ENCODE assay signal across 8 cellular contexts in genomic region chr19:55437410-55437809, GRCh38. TPM values are rescaled to one million over a fixed set of nuclear protein-coding genes. Genes with fewer than 3 reads are reported as not detected.
DNase-seq lines count a peak whose midpoint lies in the region; ATAC-seq and TF ChIP-seq lines count a peak whose summit lies in the region.

No MANE protein-coding gene starts in this region.

- intact Hi-C loops in A673 (cut with micrococcal nuclease; ENCODE audit: unreplicated experiment): no loop called here
- intact Hi-C loops in HCT116 (cut with micrococcal nuclease): no loop called here
- intact Hi-C loops in prostate gland (cut with DNase I): no loop called here

- no peaks in the 10 kb centered on the region for H3K36me3 ChIP-seq in A673 (ENCODE audit: insufficient read depth, low read length, poor library complexity, severe bottlenecking)
- no peaks in the 10 kb centered on the region for H3K36me3 ChIP-seq in HCT116 (ENCODE audit: control insufficient read depth in 1 of 2, insufficient read depth in 2 of 2, low read length in 2 of 2)
- no peaks in the 10 kb centered on the region for H3K36me3 ChIP-seq in prostate gland

- in situ Hi-C loops in SK-MEL-5 (cut with HindIII; ENCODE audit: low pct_unique_long_range_greater_than_20kb, low sequenced_read_pairs): no loop called here

- WGBS in prostate gland: 1% methylated on average over 17 of the region's 17 CpGs

- no peaks in the 10 kb centered on the region for H3K79me2 ChIP-seq in HCT116 (ENCODE audit: insufficient read depth, low read length)

- RAD21 ChIA-PET in HCT116 (lab: Charles Lee; ENCODE audit: low non-redundant PET in 1 of 2, low total read pairs in 2 of 2, uncharacterized antibody in 2 of 2, unreplicated experiment in 2 of 2): no interaction called here

- H2AFZ ChIP-seq in HCT116 (ENCODE audit: low read depth, low read length, poor library complexity, severe bottlenecking): no peak overlapping the region

- H3K27me3 ChIP-seq in A673 (replicated peaks; ENCODE audit: insufficient read depth, low read depth, low read length, poor library complexity) (peaks cover 21% of the 10 kb centered on the region), HCT116 (ENCODE audit: insufficient read depth, low read length) (no peaks in the 10 kb centered on the region), prostate gland (replicated peaks; ENCODE audit: insufficient read depth) (peaks cover 43% of the 10 kb centered on the region)

- BruUV-seq in A673 (replicated peaks; lab: Mats Ljungman, UMichigan) (no TSS peak), HCT116 (replicated peaks; lab: Mats Ljungman, UMichigan) (no TSS peak)

- no peak for TF ChIP-seq CTCF in A673 (conservative IDR thresholded peaks at IDR 0.05; ENCODE audit: low read depth, low read length)
- no peak for TF ChIP-seq CTCF in HCT116 (IDR thresholded peaks at IDR 0.05 in 2 of 3, conservative IDR thresholded peaks at IDR 0.05 in 1 of 3; ENCODE audit: borderline replicate concordance in 1 of 3, insufficient read depth in 1 of 3, low read depth in 2 of 3, low read length in 2 of 3)
- TF ChIP-seq CTCF in foreskin fibroblast (IDR thresholded peaks at IDR 0.05; ENCODE audit: low read depth, low read length): no peak
- no peak for TF ChIP-seq CTCF in prostate gland (IDR thresholded peaks at IDR 0.05)

- CTCF ChIA-PET in A673 (lab: Charles Lee): interaction anchor here (0.7 kb wide), 1 partner anchor 66 kb away, joined by 3 read pairs; no protein-coding TSS in a partner anchor
- CTCF ChIA-PET in HCT116 (lab: Charles Lee): interaction anchor here (1.1 to 1.4 kb wide), 2 partner anchors 9 to 31 kb away, joined by 3 to 6 read pairs; no protein-coding TSS in a partner anchor

- H3K4me3 ChIP-seq in A673 (ENCODE audit: low read depth, low read length, poor library complexity, severe bottlenecking) (no peak overlapping the region), HCT116 (replicated peaks in 1 of 2; ENCODE audit: low read depth in 1 of 2, low read length in 2 of 2) (no peak overlapping the region), foreskin fibroblast (ENCODE audit: low read depth in 1 of 2, low read length in 2 of 2) (no peak overlapping the region), prostate gland (no peak overlapping the region)

- H3K4me1 ChIP-seq in A673 (ENCODE audit: insufficient read depth, low read length, poor library complexity, severe bottlenecking) (peaks cover 16% of the 10 kb centered on the region), HCT116 (ENCODE audit: control insufficient read depth in 1 of 2, insufficient read depth in 2 of 2, low read length in 2 of 2) (peaks cover 0 to 14% of the 10 kb centered on the region in 2 experiments; a peak in 2 of 4 replicates), prostate gland (replicated peaks) (no peaks in the 10 kb centered on the region)

- DNase-seq in A673 (ENCODE audit: low spot score) (peak; percentile 55), HCT116 (ENCODE audit: low read depth, low spot score) (peak; percentile 40), SK-MEL-5 (ENCODE audit: low read depth, low spot score) (peak; percentile 70), foreskin fibroblast (peak; percentile 50 to 83), stromal cell of bone marrow (ENCODE audit: low read depth) (peak; percentile 31), NCI-H2081 treated with DMSO at 0.1 percent for 48 hours (lab: John Stamatoyannopoulos, UW) (no peak), prostate gland (ENCODE audit: low spot score) (no peak), GM19238 (ENCODE audit: insufficient read length, low spot score) (no peak)

- H3K9me3 ChIP-seq in A673 (ENCODE audit: low read depth, low read length, poor library complexity, severe bottlenecking) (no peaks in the 10 kb centered on the region), HCT116 (ENCODE audit: control insufficient read depth in 1 of 2, insufficient read depth in 1 of 2, low read depth in 1 of 2, low read length in 2 of 2) (no peaks in the 10 kb centered on the region), prostate gland (no peaks in the 10 kb centered on the region)

- peak; percentile 82 for ATAC-seq in HCT116

- no peak for TF ChIP-seq RAD21 in HCT116 (IDR thresholded peaks at IDR 0.05; ENCODE audit: low read depth)

- H3K9ac ChIP-seq in HCT116 (ENCODE audit: low read length): no peak overlapping the region

- H3K27ac ChIP-seq in A673 (ENCODE audit: low read depth, low read length, poor library complexity, severe bottlenecking) (no peak overlapping the region), HCT116 (ENCODE audit: low read depth, low read length) (no peak overlapping the region), prostate gland (no peak overlapping the region)

- POLR2A ChIA-PET in A673 (lab: Charles Lee; ENCODE audit: low non-redundant PET): interaction anchor here (0.5 kb wide), 1 partner anchor 12 kb away, joined by 4 read pairs; no protein-coding TSS in a partner anchor
- POLR2A ChIA-PET in HCT116 (lab: Charles Lee): interaction anchor here (0.7 kb wide), 1 partner anchor 268 kb away, joined by 3 read pairs; no protein-coding TSS in a partner anchor

- no peaks in the 10 kb centered on the region for H4K20me1 ChIP-seq in HCT116 (ENCODE audit: insufficient read depth)

- no peak overlapping the region for H3K4me2 ChIP-seq in HCT116 (ENCODE audit: low read length)

- no peak for TF ChIP-seq POLR2A in HCT116 (IDR thresholded peaks at IDR 0.05; ENCODE audit: borderline replicate concordance, extremely low read depth, insufficient read depth, insufficient read length)
- TF ChIP-seq POLR2A in prostate gland (IDR thresholded peaks at IDR 0.05): no peak

- no peaks in the 10 kb centered on the region for H3K9me2 ChIP-seq in HCT116 (ENCODE audit: insufficient read depth)

TF ChIP-seq in HCT116, 20 proteins besides CTCF, POLR2A, EP300 and RAD21 (continues in another document):
- TF ChIP-seq EZH2 (IDR thresholded peaks at IDR 0.05) (no peak), ZFX (IDR thresholded peaks at IDR 0.05) (no peak), ZNF274 (IDR thresholded peaks at IDR 0.05; ENCODE audit: low read depth, low read length) (no peak), EGR1 (IDR thresholded peaks at IDR 0.05; ENCODE audit: low read depth) (no peak), YY1 (IDR thresholded peaks at IDR 0.05; ENCODE audit: extremely low read depth, insufficient replicate concordance, low read depth, low read length) (no peak)
- TF ChIP-seq, protein P1, sequence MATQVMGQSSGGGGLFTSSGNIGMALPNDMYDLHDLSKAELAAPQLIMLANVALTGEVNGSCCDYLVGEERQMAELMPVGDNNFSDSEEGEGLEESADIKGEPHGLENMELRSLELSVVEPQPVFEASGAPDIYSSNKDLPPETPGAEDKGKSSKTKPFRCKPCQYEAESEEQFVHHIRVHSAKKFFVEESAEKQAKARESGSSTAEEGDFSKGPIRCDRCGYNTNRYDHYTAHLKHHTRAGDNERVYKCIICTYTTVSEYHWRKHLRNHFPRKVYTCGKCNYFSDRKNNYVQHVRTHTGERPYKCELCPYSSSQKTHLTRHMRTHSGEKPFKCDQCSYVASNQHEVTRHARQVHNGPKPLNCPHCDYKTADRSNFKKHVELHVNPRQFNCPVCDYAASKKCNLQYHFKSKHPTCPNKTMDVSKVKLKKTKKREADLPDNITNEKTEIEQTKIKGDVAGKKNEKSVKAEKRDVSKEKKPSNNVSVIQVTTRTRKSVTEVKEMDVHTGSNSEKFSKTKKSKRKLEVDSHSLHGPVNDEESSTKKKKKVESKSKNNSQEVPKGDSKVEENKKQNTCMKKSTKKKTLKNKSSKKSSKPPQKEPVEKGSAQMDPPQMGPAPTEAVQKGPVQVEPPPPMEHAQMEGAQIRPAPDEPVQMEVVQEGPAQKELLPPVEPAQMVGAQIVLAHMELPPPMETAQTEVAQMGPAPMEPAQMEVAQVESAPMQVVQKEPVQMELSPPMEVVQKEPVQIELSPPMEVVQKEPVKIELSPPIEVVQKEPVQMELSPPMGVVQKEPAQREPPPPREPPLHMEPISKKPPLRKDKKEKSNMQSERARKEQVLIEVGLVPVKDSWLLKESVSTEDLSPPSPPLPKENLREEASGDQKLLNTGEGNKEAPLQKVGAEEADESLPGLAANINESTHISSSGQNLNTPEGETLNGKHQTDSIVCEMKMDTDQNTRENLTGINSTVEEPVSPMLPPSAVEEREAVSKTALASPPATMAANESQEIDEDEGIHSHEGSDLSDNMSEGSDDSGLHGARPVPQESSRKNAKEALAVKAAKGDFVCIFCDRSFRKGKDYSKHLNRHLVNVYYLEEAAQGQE (IDR thresholded peaks at IDR 0.05; ENCODE audit: low read depth): no peak; the same call in none of the 2 replicates

RNA-seq across cellular contexts. Expression of gene SHISA7, which starts 5.7 kb away (rescaled TPM):
- total RNA-seq in A673 (2021) (0.21 and 0.26 TPM in 2 replicates), HCT116 (2021; ENCODE audit: unreplicated experiment) (not detected), prostate gland (not detected)
- polyA plus RNA-seq in HCT116 (2012): 0.01 TPM in 1 of 2 replicates, not detected in the other
- not detected in 2 replicates for total RNA-seq in SK-MEL-5 (2014; rRNA removed; shearing (Covaris generic))
- 0.01 TPM in 1 of 2 replicates, not detected in the other for polyA plus RNA-seq in SK-MEL-5 (2015; cell fraction: cytosol; rRNA removed)
- polyA plus RNA-seq in SK-MEL-5 (2015; cell fraction: nucleus; rRNA removed): not detected in 2 replicates

RNA-seq across cellular contexts. Expression of gene ISOC2, which starts 24.0 kb away (rescaled TPM):
- total RNA-seq in A673 (2021) (33.2 and 40.6 TPM in 2 replicates), HCT116 (2021; ENCODE audit: unreplicated experiment) (56.8 TPM), prostate gland (100 to 1,000 TPM in 1 of 2 donors, 10 to 100 TPM in 1; 85.1 to 117 TPM)
- polyA plus RNA-seq in HCT116 (2012): 53.6 and 62.9 TPM in 2 replicates
- 79.2 and 90.6 TPM in 2 replicates for total RNA-seq in SK-MEL-5 (2014; rRNA removed; shearing (Covaris generic))
- polyA plus RNA-seq in SK-MEL-5 (2015; cell fraction: cytosol; rRNA removed): 82.1 and 82.4 TPM in 2 replicates
- polyA plus RNA-seq in SK-MEL-5 (2015; cell fraction: nucleus; rRNA removed): 31.0 and 40.9 TPM in 2 replicates

RNA-seq across cellular contexts. Expression of gene C19orf85, which starts 27.1 kb away (rescaled TPM):
- total RNA-seq in A673 (2021) (not detected in 2 replicates), HCT116 (2021; ENCODE audit: unreplicated experiment) (0.34 TPM), prostate gland (not detected)
- polyA plus RNA-seq in HCT116 (2012): 0.04 TPM in 1 of 2 replicates, not detected in the other
- not detected in 2 replicates for total RNA-seq in SK-MEL-5 (2014; rRNA removed; shearing (Covaris generic))
- not detected in 2 replicates for polyA plus RNA-seq in SK-MEL-5 (2015; cell fraction: cytosol; rRNA removed)
- polyA plus RNA-seq in SK-MEL-5 (2015; cell fraction: nucleus; rRNA removed): not detected in 2 replicates

RNA-seq across cellular contexts. Expression of gene UBE2S, which starts 29.8 kb away (rescaled TPM):
- total RNA-seq in A673 (2021) (509 and 587 TPM in 2 replicates), HCT116 (2021; ENCODE audit: unreplicated experiment) (515 TPM), prostate gland (10 to 100 TPM; 10.3 to 49.9 TPM)
- polyA plus RNA-seq in HCT116 (2012): 334 and 398 TPM in 2 replicates
- total RNA-seq in SK-MEL-5 (2014; rRNA removed; shearing (Covaris generic)): 269 and 276 TPM in 2 replicates
- polyA plus RNA-seq in SK-MEL-5 (2015; cell fraction: cytosol; rRNA removed): 222 and 247 TPM in 2 replicates
- polyA plus RNA-seq in SK-MEL-5 (2015; cell fraction: nucleus; rRNA removed): 22.0 and 66.1 TPM in 2 replicates

RNA-seq across cellular contexts. Expression of gene ZNF628, which starts 39.0 kb away (rescaled TPM):
- total RNA-seq in A673 (2021) (11.9 and 16.7 TPM in 2 replicates), HCT116 (2021; ENCODE audit: unreplicated experiment) (14.9 TPM), prostate gland (10 to 100 TPM; 10.9 to 66.4 TPM)
- polyA plus RNA-seq in HCT116 (2012): 8.0 and 11.6 TPM in 2 replicates
- 0.71 and 3.1 TPM in 2 replicates for total RNA-seq in SK-MEL-5 (2014; rRNA removed; shearing (Covaris generic))
- polyA plus RNA-seq in SK-MEL-5 (2015; cell fraction: cytosol; rRNA removed): 9.5 and 9.7 TPM in 2 replicates
- polyA plus RNA-seq in SK-MEL-5 (2015; cell fraction: nucleus; rRNA removed): 1.5 and 2.8 TPM in 2 replicates

Comparison
In these comparisons a context has a peak if more than half of its experiments do, and no peak if none do; other contexts are left out.
1. DNase-seq: peak in A673 (single experiment), HCT116 (single experiment), SK-MEL-5 (single experiment), foreskin fibroblast (2 of 2) and stromal cell of bone marrow (single experiment); none in NCI-H2081 treated with DMSO at 0.1 percent for 48 hours (single experiment), prostate gland (single experiment) and GM19238 (single experiment).